ENCODE assay signal across 24 cellular contexts in genomic region chr7:127877951-127878350, GRCh38.
"Had no signal": no experiment of that assay in that cellular context is flagged by ENCODE, and none has a peak within 500 bp of the region (broad histone marks: within the 10 kb centered on the region; RNA-seq: fewer than 3 reads in every experiment).

No MANE protein-coding gene starts in this region.

- DNase-seq: colonic mucosa; effector memory CD8-positive, alpha-beta T cell; heart left ventricle; kidney; mesenchymal stem cell; mucosa of descending colon; naive B cell; pancreas; retina; stimulated activated CD4-positive, alpha-beta T cell treated with anti-CD3 and anti-CD28 coated beads, Interleukin-2, amount 100 ng/mL, for 24 hours; stimulated activated CD4-positive, alpha-beta T cell treated with anti-CD3 and anti-CD28 coated beads, Interleukin-4, amount 100 ng/mL, for 24 hours; stimulated activated naive CD4-positive, alpha-beta T cell treated with Interleukin-2 at 50 U/mL for 16 hours; substantia nigra; testis; tibial artery had no signal

- H3K27ac ChIP-seq: colonic mucosa, gastroesophageal sphincter, heart left ventricle, hepatocyte, neutrophil, pancreas, testis, tibial artery had no signal

- H3K27me3 ChIP-seq: colonic mucosa, gastroesophageal sphincter, heart left ventricle, hepatocyte, neutrophil, pancreas, testis, tibial artery had no signal

- H3K4me3 ChIP-seq: colonic mucosa, gastroesophageal sphincter, heart left ventricle, hepatocyte, lung, mucosa of descending colon, pancreas, testis, tibial artery had no signal

- FAIRE-seq: endometrium, kidney, pancreas had no signal

- ATAC-seq: effector memory CD8-positive, alpha-beta T cell; gastroesophageal sphincter; heart left ventricle; left lobe of liver; mucosa of descending colon; natural killer cell treated with Interleukin-12 subunit alpha and Interleukin-12 subunit beta and Interleukin-15 and Interleukin-18, amount 100 ng/mL, for 72 hours; pancreas; sciatic nerve; stimulated activated effector memory CD8-positive, alpha-beta T cell treated with anti-CD3 and anti-CD28 coated beads, Interleukin-12 subunit alpha, Interleukin-12 subunit beta, amount 100 ng/mL, for 72 hours had no signal
